27 cellular contexts compared by ENCODE assay signal in the genomic region with DNA sequence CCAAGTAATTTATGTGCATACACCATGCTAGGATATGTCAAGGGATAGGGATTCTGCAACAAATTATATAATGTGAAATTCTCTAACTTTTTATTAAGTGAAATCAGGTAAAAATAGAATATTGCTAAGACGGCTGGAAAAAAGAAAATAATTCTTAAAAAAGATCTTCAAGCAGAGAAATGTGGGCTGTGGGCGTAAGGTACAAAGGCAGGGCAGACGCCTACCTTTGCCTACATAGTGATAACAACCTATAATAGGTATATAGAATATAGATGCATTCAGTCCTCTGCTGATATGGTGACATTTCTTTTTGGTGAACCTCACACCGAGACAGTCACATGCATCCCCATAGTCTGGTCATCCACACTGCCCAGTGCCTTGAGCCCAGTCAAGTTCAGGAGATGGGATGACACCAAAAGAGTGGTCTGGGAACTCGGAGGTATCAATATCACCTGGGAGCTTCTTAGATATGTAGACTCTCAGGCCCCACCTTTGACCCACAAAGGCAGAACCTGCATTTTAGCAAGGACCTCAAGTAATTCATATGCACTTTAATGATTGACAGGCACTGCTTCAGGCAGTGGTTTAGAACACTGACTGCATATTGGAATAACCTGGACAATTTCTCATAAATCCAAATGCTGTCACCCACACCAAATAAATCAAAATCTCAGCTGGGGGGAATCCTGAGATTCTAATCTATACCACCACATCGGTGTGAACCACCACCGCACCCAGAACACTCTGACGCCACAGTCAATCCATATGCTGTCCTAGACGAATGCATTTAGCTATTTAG. TPM values are rescaled to one million over a fixed set of nuclear protein-coding genes. Genes with fewer than 3 reads are reported as not detected.
"Had no signal": no experiment of that assay in that cellular context is flagged by ENCODE, and none has a peak within 500 bp of the region (broad histone marks: within the 10 kb centered on the region; RNA-seq: fewer than 3 reads in every experiment).

No MANE protein-coding gene starts in this region.

- H3K4me1 Mint-ChIP-seq: activated B cell treated with CpG ODN at 0.5 μM for 24 hours; central memory CD8-positive, alpha-beta T cell had no signal

- H3K4me3 Mint-ChIP-seq: activated B cell treated with CpG ODN at 0.5 μM for 24 hours; activated CD4-positive, alpha-beta memory T cell treated with anti-CD3 and anti-CD28 coated beads for 36 hours; activated naive CD4-positive, alpha-beta T cell treated with anti-CD3 and anti-CD28 coated beads, Interleukin-2, amount 10 ng/mL, durations not matched to agents 7 days and 5 days; activated naive CD8-positive, alpha-beta T cell; activated naive CD8-positive, alpha-beta T cell treated with anti-CD3 and anti-CD28 coated beads, Interleukin-2, amount 50 U/mL, for 24 hours; brain; central memory CD8-positive, alpha-beta T cell; T-cell; T-helper 17 cell had no signal

- H3K27me3 Mint-ChIP-seq: activated naive CD4-positive, alpha-beta T cell treated with anti-CD3 and anti-CD28 coated beads, Interleukin-2, amount 10 ng/mL, durations not matched to agents 7 days and 5 days had no signal

- ATAC-seq: activated naive CD8-positive, alpha-beta T cell treated with anti-CD3 and anti-CD28 coated beads, Interleukin-2, amount 50 U/mL, for 24 hours; Panc1; T-cell; T-helper 17 cell had no signal

- H3K27ac Mint-ChIP-seq: activated B cell treated with CpG ODN at 0.5 μM for 24 hours; activated CD4-positive, alpha-beta memory T cell treated with anti-CD3 and anti-CD28 coated beads for 36 hours; activated naive CD4-positive, alpha-beta T cell treated with anti-CD3 and anti-CD28 coated beads, Interleukin-2, amount 10 ng/mL, durations not matched to agents 7 days and 5 days; activated naive CD8-positive, alpha-beta T cell; activated naive CD8-positive, alpha-beta T cell treated with anti-CD3 and anti-CD28 coated beads, Interleukin-2, amount 50 U/mL, for 24 hours; brain; T-cell; T-helper 17 cell had no signal

- H3K27me3 ChIP-seq: MG63, SJCRH30 had no signal

- H3K36me3 ChIP-seq: MG63, SJCRH30 had no signal

- H3K9me3 Mint-ChIP-seq: activated B cell treated with CpG ODN at 0.5 μM for 24 hours; activated CD4-positive, alpha-beta memory T cell treated with anti-CD3 and anti-CD28 coated beads for 36 hours; activated naive CD4-positive, alpha-beta T cell treated with anti-CD3 and anti-CD28 coated beads, Interleukin-2, amount 10 ng/mL, durations not matched to agents 7 days and 5 days; activated naive CD8-positive, alpha-beta T cell treated with anti-CD3 and anti-CD28 coated beads, Interleukin-2, amount 50 U/mL, for 24 hours; central memory CD8-positive, alpha-beta T cell; T-cell had no signal

- H3K36me3 Mint-ChIP-seq: activated CD4-positive, alpha-beta memory T cell treated with anti-CD3 and anti-CD28 coated beads for 36 hours; activated naive CD4-positive, alpha-beta T cell treated with anti-CD3 and anti-CD28 coated beads, Interleukin-2, amount 10 ng/mL, durations not matched to agents 7 days and 5 days; activated naive CD8-positive, alpha-beta T cell; brain; T-cell had no signal

- H3K4me3 ChIP-seq: MG63, SJCRH30, SK-N-MC had no signal

- H3K27ac ChIP-seq: SJCRH30, SK-N-MC had no signal

- H3K9me3 ChIP-seq: MG63, SJCRH30 had no signal

- FAIRE-seq: bronchial epithelial cell had no signal

- H3K4me1 ChIP-seq: SJCRH30 had no signal

- DNase-seq: activated B cell treated with CpG ODN at 0.5 μM for 24 hours; activated CD4-positive, alpha-beta memory T cell treated with anti-CD3 and anti-CD28 coated beads for 36 hours; activated CD4-positive, alpha-beta T cell treated with anti-CD3 and anti-CD28 coated beads for 4 hours; activated CD4-positive, alpha-beta T cell treated with anti-CD3 and anti-CD28 coated beads, Interleukin-2, amount 50 U/mL, for 1 hour; activated CD4-positive, CD25-positive, alpha-beta regulatory T cell treated with anti-CD3 and anti-CD28 coated beads, Interleukin-2, amount 50 U/mL, for 72 hours; activated CD8-positive, alpha-beta memory T cell treated with anti-CD3 and anti-CD28 coated beads, Interleukin-2, amount 50 U/mL, for 4 hours; activated effector memory CD4-positive, alpha-beta T cell treated with Interleukin-2 at 50 U/mL for 16 hours; activated naive CD4-positive, alpha-beta T cell treated with anti-CD3 and anti-CD28 coated beads, Interleukin-2, amount 10 ng/mL, durations not matched to agents 7 days and 5 days; activated naive CD8-positive, alpha-beta T cell treated with anti-CD3 and anti-CD28 coated beads, Interleukin-2, amount 50 U/mL, for 24 hours; activated T-cell treated with anti-CD3 and anti-CD28 coated beads, Interleukin-2, amount 50 U/mL, for 48 hours; Karpas-422; KBM-7; MG63; MV-4-11; NCI-H187 treated with DMSO at 0.1 percent for 48 hours; SHP77; SJCRH30; T-cell; T-helper 17 cell had no signal

RNA-seq across cellular contexts. Expression of a gene that starts 59.5 kb away (rescaled TPM):
- total RNA-seq: activated B cell treated with CpG ODN at 0.5 μM for 24 hours, NCI-H460, RPMI7951, SJCRH30 had no signal
